Comparison of ENCODE assay signal across 27 cellular contexts in genomic region chr22:30481711-30482110, GRCh38. TPM values are rescaled to one million over a fixed set of nuclear protein-coding genes. Genes with fewer than 3 reads are reported as not detected.
DNase-seq lines count a peak whose midpoint lies in the region; ATAC-seq, FAIRE-seq and TF ChIP-seq lines count a peak whose summit lies in the region.
"Had no signal": no experiment of that assay in that cellular context is flagged by ENCODE, and none has a peak within 500 bp of the region (broad histone marks: within the 10 kb centered on the region; RNA-seq: fewer than 3 reads in every experiment).

No MANE protein-coding gene starts in this region.

- H3K4me1 ChIP-seq in mammary epithelial cell (ENCODE audit: insufficient read depth, low read length) = no peaks in the 10 kb centered on the region
- H3K4me1 ChIP-seq: SJSA1, testis, vagina had no signal

- H3K4me3 ChIP-seq in mammary epithelial cell (replicated peaks in 1 of 3; ENCODE audit: insufficient read depth in 1 of 3, low read depth in 2 of 3, low read length in 3 of 3) = no peak overlapping the region
- H3K4me3 ChIP-seq: sigmoid colon, SJSA1, testis, vagina had no signal

- DNase-seq in Ammon's horn (ENCODE audit: low spot score) (peak; percentile 64), HTR-8/SVneo (ENCODE audit: insufficient read length, low spot score) (peak; percentile 7), mammary epithelial cell (peak; percentile 52), kidney tubule cell (ENCODE audit: low spot score) (peak; percentile 49), SIG-M5 (lab: John Stamatoyannopoulos, UW) (no peak), KG1 (lab: John Stamatoyannopoulos, UW) (no peak), AML-193 (lab: John Stamatoyannopoulos, UW) (no peak)
- DNase-seq: activated CD4-positive, alpha-beta T cell treated with anti-CD3 and anti-CD28 coated beads, Interleukin-2, amount 10 ng/mL, durations not matched to agents 24 days and 14 days; CD4-positive, alpha-beta memory T cell; DMS53; mesenchymal stem cell; naive B cell; NCI-H1694; NCI-H82; PC-3; sigmoid colon; testis had no signal

- H3K27ac ChIP-seq in mammary epithelial cell (ENCODE audit: insufficient read depth, low read depth, low read length) = no peak overlapping the region
- H3K27ac ChIP-seq: sigmoid colon, SJSA1, testis, vagina had no signal

- no peak overlapping the region for H3K9ac ChIP-seq in mammary epithelial cell (ENCODE audit: insufficient read depth, low read length)

- intact Hi-C loops in mammary epithelial cell (cut with micrococcal nuclease) = no loop called here

- no TSS peak for BruUV-seq in mammary epithelial cell (replicated peaks; lab: Mats Ljungman, UMichigan)

- H3K9me3 ChIP-seq in mammary epithelial cell (replicated peaks; ENCODE audit: insufficient read depth, low read length) = no peaks in the 10 kb centered on the region
- H3K9me3 ChIP-seq: sigmoid colon, SJSA1, testis, vagina had no signal

- no peaks in the 10 kb centered on the region for H3K79me2 ChIP-seq in mammary epithelial cell (ENCODE audit: insufficient read depth, low read length)

- WGBS in mammary epithelial cell (ENCODE audit: low coverage, missing lambda C conversion rate) = 97% methylated on average over 5 of the region's 5 CpGs

- no peak overlapping the region for H2AFZ ChIP-seq in mammary epithelial cell (ENCODE audit: low read depth, low read length)

- no peak for FAIRE-seq in HTR-8/SVneo (lab: Jason Lieb, UNC)
- FAIRE-seq: endothelial cell of umbilical vein, frontal cortex, H54 had no signal

- dilution Hi-C loops in mammary epithelial cell (cut with HindIII; ENCODE audit: low sequenced_read_pairs) = loop anchor here (5.0 kb wide), 1 partner anchor 34 kb away; no protein-coding TSS in a partner anchor

- TF ChIP-seq CTCF in mammary epithelial cell (conservative IDR thresholded peaks at IDR 0.05 in 1 of 2, IDR thresholded peaks at IDR 0.05 in 1 of 2; ENCODE audit: extremely low read depth in 1 of 2, insufficient read depth in 1 of 2, low read depth in 1 of 2, low read length in 2 of 2) = no peak

- CTCF ChIA-PET in mammary epithelial cell (lab: Charles Lee; ENCODE audit: low non-redundant PET) = no interaction called here

- no peak for ATAC-seq in HG03432 (IDR thresholded peaks at IDR 0.05; ENCODE audit: unreplicated experiment)
- ATAC-seq: PC-3; stimulated activated effector memory CD8-positive, alpha-beta T cell treated with anti-CD3 and anti-CD28 coated beads, Interleukin-12 subunit alpha, Interleukin-12 subunit beta, amount 100 ng/mL, for 72 hours had no signal

- H3K4me2 ChIP-seq in mammary epithelial cell (ENCODE audit: insufficient read depth, low read depth, low read length) = no peak overlapping the region

- no peaks in the 10 kb centered on the region for H3K27me3 ChIP-seq in mammary epithelial cell (ENCODE audit: insufficient read depth, low read length)
- H3K27me3 ChIP-seq: sigmoid colon, testis, vagina had no signal

- H4K20me1 ChIP-seq in mammary epithelial cell (ENCODE audit: insufficient read depth, low read length) = no peaks in the 10 kb centered on the region

- H3K36me3 ChIP-seq in mammary epithelial cell (ENCODE audit: insufficient read depth, low read length) = no peaks in the 10 kb centered on the region
- H3K36me3 ChIP-seq: sigmoid colon, SJSA1, vagina had no signal

- in situ Hi-C loops in mammary epithelial cell (cut with MboI; ENCODE audit: low sequenced_read_pairs in 2 of 2) = loop anchor here in 1 of 2 donors (5.0 kb wide), 1 partner anchor 84 kb away; the partner anchor contains the start of gene SEC14L2

RNA-seq across cellular contexts. Expression of gene SEC14L3, which starts 9.9 kb away (rescaled TPM):
- not detected for total RNA-seq in mammary epithelial cell
- polyA plus RNA-seq in mammary epithelial cell = not detected
- not detected for polyA minus RNA-seq in mammary epithelial cell
- total RNA-seq: activated CD4-positive, alpha-beta T cell treated with anti-CD3 and anti-CD28 coated beads, Interleukin-2, amount 10 ng/mL, durations not matched to agents 24 days and 14 days; CD4-positive, alpha-beta memory T cell; endothelial cell of umbilical vein; frontal cortex; kidney epithelial cell; osteocyte; PC-3; sigmoid colon; SJSA1; T-helper 1 cell treated with Interleukin-12 subunit alpha and Interleukin-12 subunit beta and Interleukin-4 antibody, amounts not matched to agents 30 ng/mL and 1 ng/mL, for 36 hours; vagina had no signal
- polyA plus RNA-seq: CD4-positive, alpha-beta memory T cell; endothelial cell of umbilical vein had no signal

RNA-seq across cellular contexts. Expression of gene SEC14L4, which starts 23.8 kb away (rescaled TPM):
- not detected for total RNA-seq in mammary epithelial cell
- 0.24 TPM for polyA plus RNA-seq in mammary epithelial cell
- polyA minus RNA-seq in mammary epithelial cell = 3.5 TPM
- total RNA-seq: activated CD4-positive, alpha-beta T cell treated with anti-CD3 and anti-CD28 coated beads, Interleukin-2, amount 10 ng/mL, durations not matched to agents 24 days and 14 days; CD4-positive, alpha-beta memory T cell; endothelial cell of umbilical vein; frontal cortex; osteocyte; sigmoid colon; SJSA1; T-helper 1 cell treated with Interleukin-12 subunit alpha and Interleukin-12 subunit beta and Interleukin-4 antibody, amounts not matched to agents 30 ng/mL and 1 ng/mL, for 36 hours; vagina had no signal
- polyA plus RNA-seq: CD4-positive, alpha-beta memory T cell; endothelial cell of umbilical vein had no signal

RNA-seq across cellular contexts. Expression of gene MTFP1, which starts 56.1 kb away (rescaled TPM):
- 1 to 10 TPM; 1.5 to 6.9 TPM for total RNA-seq in mammary epithelial cell
- polyA plus RNA-seq in mammary epithelial cell = 14.3 TPM
- not detected for polyA minus RNA-seq in mammary epithelial cell

Comparison
In these comparisons a context has a peak if more than half of its experiments do, and no peak if none do; other contexts are left out.
1. DNase-seq: peak in Ammon's horn (single experiment), HTR-8/SVneo (single experiment), mammary epithelial cell (single experiment) and kidney tubule cell (single experiment); none in SIG-M5 (single experiment), KG1 (single experiment) and AML-193 (0 of 2).